In the genomic region with DNA sequence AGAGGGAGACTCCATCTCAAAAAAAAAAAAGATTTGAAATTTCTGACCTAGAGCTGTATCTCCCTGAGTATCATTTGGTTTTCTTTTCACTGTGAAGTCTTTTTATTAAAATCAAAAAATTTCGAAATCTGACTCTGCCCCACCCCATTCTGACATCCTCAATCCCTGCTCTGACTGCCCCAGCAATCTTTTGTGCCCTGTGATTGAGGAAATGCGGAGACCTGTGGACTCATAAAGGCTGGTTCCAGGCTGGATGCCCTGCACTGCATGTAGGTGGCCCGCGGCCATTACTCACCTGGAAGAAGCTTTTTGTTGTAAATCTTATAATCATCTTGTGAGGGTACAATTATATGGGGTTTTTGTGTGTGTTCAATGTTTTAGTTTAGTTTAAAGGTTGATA, we compare ENCODE assay signal across 15 cellular contexts.
"Had no signal": no experiment of that assay in that cellular context is flagged by ENCODE, and none has a peak within 500 bp of the region (broad histone marks: within the 10 kb centered on the region; RNA-seq: fewer than 3 reads in every experiment).

No MANE protein-coding gene starts in this region.

- H3K9me3 Mint-ChIP-seq: nephron had no signal

- ATAC-seq: heart right ventricle, left lung, psoas muscle, right lobe of liver had no signal

- H3K4me3 Mint-ChIP-seq: nephron had no signal

- DNase-seq: dermis blood vessel endothelial cell; effector CD8-positive, alpha-beta T cell; heart right ventricle; hypothalamus; islet precursor cell; left lung; psoas muscle; right lobe of liver; stimulated activated CD4-positive, alpha-beta T cell treated with anti-CD3 and anti-CD28 coated beads, Interleukin-2, amount 100 ng/mL, for 24 hours; stimulated activated CD4-positive, alpha-beta T cell treated with anti-CD3 and anti-CD28 coated beads, Interleukin-4, amount 100 ng/mL, for 4 hours; stimulated activated naive CD4-positive, alpha-beta T cell; stomach; substantia nigra; trophoblast cell had no signal
